9 cellular contexts compared by ENCODE assay signal in the genomic region with DNA sequence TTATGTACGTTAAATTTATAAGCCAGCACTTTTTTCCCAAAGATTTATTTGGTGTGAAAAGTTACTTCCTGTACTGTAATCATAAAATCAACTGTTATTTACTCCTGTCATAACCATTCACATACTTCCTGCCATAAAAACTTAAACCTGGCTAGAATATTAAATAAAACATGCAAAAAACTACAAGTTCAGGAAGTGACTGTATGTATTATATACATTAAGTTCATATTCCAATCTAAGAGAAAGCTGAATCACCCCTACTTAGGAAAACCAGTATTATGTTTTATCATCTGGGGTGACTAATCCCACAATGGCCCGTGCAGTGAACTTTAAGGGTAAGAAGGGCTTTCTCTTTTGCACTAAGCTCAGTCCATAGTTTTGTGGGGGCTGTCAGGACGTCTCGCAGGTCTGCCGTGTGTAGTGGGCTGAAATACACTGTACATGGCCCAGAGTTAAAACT.
DNase-seq lines count a peak whose midpoint lies in the region; ATAC-seq and TF ChIP-seq lines count a peak whose summit lies in the region.
"Had no signal": no experiment of that assay in that cellular context is flagged by ENCODE, and none has a peak within 500 bp of the region (broad histone marks: within the 10 kb centered on the region; RNA-seq: fewer than 3 reads in every experiment).

No MANE protein-coding gene starts in this region.

- H3K9me3 Mint-ChIP-seq in T-helper 1 cell treated with Interleukin-12 subunit alpha and Interleukin-12 subunit beta and Interleukin-4 antibody, amounts not matched to agents 30 μg/mL and 1 μg/mL, for 36 hours, result no peaks in the 10 kb centered on the region
- no peaks in the 10 kb centered on the region for H3K9me3 Mint-ChIP-seq in T-cell
- no peaks in the 10 kb centered on the region for H3K9me3 Mint-ChIP-seq in stimulated activated effector memory CD8-positive, alpha-beta T cell treated with anti-CD3 and anti-CD28 coated beads, Interleukin-12 subunit alpha, Interleukin-12 subunit beta, amount 100 ng/mL, for 72 hours

- H3K4me3 Mint-ChIP-seq in T-helper 1 cell treated with Interleukin-12 subunit alpha and Interleukin-12 subunit beta and Interleukin-4 antibody, amounts not matched to agents 30 μg/mL and 1 μg/mL, for 36 hours, result no peak overlapping the region
- H3K4me3 Mint-ChIP-seq in T-cell, result peak overlapping the region in 2 of 3 donors; percentile 22 to 40
- peak overlapping the region; percentile 62 for H3K4me3 Mint-ChIP-seq in stimulated activated effector memory CD8-positive, alpha-beta T cell treated with anti-CD3 and anti-CD28 coated beads, Interleukin-12 subunit alpha, Interleukin-12 subunit beta, amount 100 ng/mL, for 72 hours

- intact Hi-C loops in uterus (cut with DNase I; ENCODE audit: low total_unique reads), result no loop called here

- peaks cover 13 to 28% of the 10 kb centered on the region in 2 donors for H3K4me1 ChIP-seq in uterus

- no peaks in the 10 kb centered on the region for H3K27me3 Mint-ChIP-seq in T-helper 1 cell treated with Interleukin-12 subunit alpha and Interleukin-12 subunit beta and Interleukin-4 antibody, amounts not matched to agents 30 μg/mL and 1 μg/mL, for 36 hours (ENCODE audit: low read depth)
- no peaks in the 10 kb centered on the region for H3K27me3 Mint-ChIP-seq in T-cell

- no peaks in the 10 kb centered on the region for H3K36me3 ChIP-seq in uterus

- H3K27me3 ChIP-seq in uterus, result no peaks in the 10 kb centered on the region

- peaks cover 77% of the 10 kb centered on the region for H3K4me1 Mint-ChIP-seq in T-helper 1 cell treated with Interleukin-12 subunit alpha and Interleukin-12 subunit beta and Interleukin-4 antibody, amounts not matched to agents 30 μg/mL and 1 μg/mL, for 36 hours (ENCODE audit: low read depth)
- H3K4me1 Mint-ChIP-seq in T-cell, result peaks cover 83 to 93% (median 91%) of the 10 kb centered on the region in 3 donors
- H3K4me1 Mint-ChIP-seq in stimulated activated effector memory CD8-positive, alpha-beta T cell treated with anti-CD3 and anti-CD28 coated beads, Interleukin-12 subunit alpha, Interleukin-12 subunit beta, amount 100 ng/mL, for 72 hours, result peaks cover 85% of the 10 kb centered on the region

- peaks cover 29% of the 10 kb centered on the region for H3K36me3 Mint-ChIP-seq in T-helper 1 cell treated with Interleukin-12 subunit alpha and Interleukin-12 subunit beta and Interleukin-4 antibody, amounts not matched to agents 30 μg/mL and 1 μg/mL, for 36 hours (ENCODE audit: low read depth)
- H3K36me3 Mint-ChIP-seq in T-cell, result peaks cover 25% of the 10 kb centered on the region
- H3K36me3 Mint-ChIP-seq in stimulated activated effector memory CD8-positive, alpha-beta T cell treated with anti-CD3 and anti-CD28 coated beads, Interleukin-12 subunit alpha, Interleukin-12 subunit beta, amount 100 ng/mL, for 72 hours, result no peaks in the 10 kb centered on the region

- ATAC-seq in T-cell (replicated peaks in 1 of 4) (no peak), esophagus mucosa (peak; percentile 29)
- no peak for ATAC-seq in stimulated activated effector memory CD8-positive, alpha-beta T cell treated with anti-CD3 and anti-CD28 coated beads, Interleukin-12 subunit alpha, Interleukin-12 subunit beta, amount 100 ng/mL, for 72 hours
- no peak for ATAC-seq in activated CD4-positive, CD25-positive, alpha-beta regulatory T cell treated with anti-CD3 and anti-CD28 coated beads, Interleukin-2, amount 50 U/mL, for 24 hours

- peak overlapping the region in 1 of 2 donors; percentile 97 for H3K27ac ChIP-seq in uterus

- POLR2A ChIA-PET in T-cell (lab: Charles Lee), result interaction anchor here in 1 of 2 donors (0.8 to 2.2 kb wide), 5 partner anchors 13 to 77 kb away, joined by 3 to 7 read pairs (median 4); no protein-coding TSS in a partner anchor

- DNase-seq in T-helper 1 cell, result no peak
- DNase-seq in T-cell, result no peak
- no peak for DNase-seq in stimulated activated effector memory CD8-positive, alpha-beta T cell treated with anti-CD3 and anti-CD28 coated beads, Interleukin-12 subunit alpha, Interleukin-12 subunit beta, amount 100 ng/mL, for 72 hours (ENCODE audit: low spot score in 2 of 2)
- DNase-seq in uterus, result no peak
- DNase-seq in NCI-H69 (lab: John Stamatoyannopoulos, UW), result no peak
- DNase-seq: NCI-H226 had no signal

- H3K9me3 ChIP-seq in uterus, result no peaks in the 10 kb centered on the region

- no peak overlapping the region for H3K4me3 ChIP-seq in uterus

- CTCF ChIA-PET in T-cell (lab: Charles Lee), result interaction anchor here (0.6 to 1.6 kb wide), 6 partner anchors 12 to 122 kb away, joined by 3 to 13 read pairs (median 4); no protein-coding TSS in a partner anchor

- peak overlapping the region; percentile 61 for H3K27ac Mint-ChIP-seq in T-helper 1 cell treated with Interleukin-12 subunit alpha and Interleukin-12 subunit beta and Interleukin-4 antibody, amounts not matched to agents 30 μg/mL and 1 μg/mL, for 36 hours
- peak overlapping the region; percentile 75 to 84 for H3K27ac Mint-ChIP-seq in T-cell
- H3K27ac Mint-ChIP-seq in stimulated activated effector memory CD8-positive, alpha-beta T cell treated with anti-CD3 and anti-CD28 coated beads, Interleukin-12 subunit alpha, Interleukin-12 subunit beta, amount 100 ng/mL, for 72 hours, result peak overlapping the region; percentile 92

- TF ChIP-seq POLR2A in uterus (IDR thresholded peaks at IDR 0.05), result no peak

- TF ChIP-seq CTCF in uterus (IDR thresholded peaks at IDR 0.05), result no peak
